Comparison of ENCODE assay signal across 8 cellular contexts in genomic region chr1:5993553-5994510, GRCh38. TPM values are rescaled to one million over a fixed set of nuclear protein-coding genes. Genes with fewer than 3 reads are reported as not detected.
DNase-seq lines count a peak whose midpoint lies in the region; ATAC-seq, FAIRE-seq and TF ChIP-seq lines count a peak whose summit lies in the region.

No MANE protein-coding gene starts in this region.

- TF ChIP-seq CTCF in BJ (IDR thresholded peaks at IDR 0.05; ENCODE audit: insufficient read depth, low read depth, low read length) (no peak), kidney (IDR thresholded peaks at IDR 0.05; ENCODE audit: borderline replicate concordance, extremely low read depth, insufficient read depth) (no peak), thoracic aorta (IDR thresholded peaks at IDR 0.05) (no peak)

- H3K4me3 ChIP-seq in BJ (ENCODE audit: low read depth, low read length) (peak overlapping the region; percentile 85), kidney (ENCODE audit: low read length in 2 of 2) (no peak overlapping the region), thoracic aorta (peak overlapping the region; percentile 99)

- H3K27ac Mint-ChIP-seq in activated naive CD8-positive, alpha-beta T cell treated with anti-CD3 and anti-CD28 coated beads for 36 hours: peak overlapping the region; percentile 92

- FAIRE-seq in kidney (lab: Jason Lieb, UNC): no peak

- POLR2A ChIA-PET in BJ (lab: Charles Lee): no interaction called here

- no peak overlapping the region for H3K27ac ChIP-seq in kidney (ENCODE audit: low read depth in 2 of 2, low read length in 2 of 2)
- H3K27ac ChIP-seq in thoracic aorta: no peak overlapping the region

- ATAC-seq in thoracic aorta (ENCODE audit: insufficient number of reproducible peaks, low FRiP score, low read depth) (no peak), HG02852 (IDR thresholded peaks at IDR 0.05; ENCODE audit: unreplicated experiment) (no peak)

- no peaks in the 10 kb centered on the region for H3K27me3 ChIP-seq in BJ (ENCODE audit: control insufficient read depth, insufficient read depth, low read length)
- no peaks in the 10 kb centered on the region for H3K27me3 ChIP-seq in thoracic aorta (replicated peaks; ENCODE audit: insufficient read depth)

- H3K4me1 ChIP-seq in kidney (ENCODE audit: control insufficient read depth in 1 of 2, insufficient read depth in 1 of 2, low read depth in 1 of 2, low read length in 2 of 2) (peaks cover 0 to 13% of the 10 kb centered on the region in 2 donors), thoracic aorta (ENCODE audit: control insufficient read depth in 1 of 2, low read depth in 2 of 2) (peaks cover 7 to 23% of the 10 kb centered on the region in 2 donors)

- no peak overlapping the region for H3K9ac ChIP-seq in kidney (ENCODE audit: low read length in 2 of 2)

- H3K9me3 Mint-ChIP-seq in activated naive CD8-positive, alpha-beta T cell treated with anti-CD3 and anti-CD28 coated beads for 36 hours: no peaks in the 10 kb centered on the region

- no peak for DNase-seq in BJ (ENCODE audit: low read depth)
- peak; percentile 8 for DNase-seq in KBM-7
- peak; percentile 45 for DNase-seq in activated naive CD8-positive, alpha-beta T cell treated with anti-CD3 and anti-CD28 coated beads for 36 hours
- peak; percentile 72 for DNase-seq in kidney
- DNase-seq in thoracic aorta (ENCODE audit: low spot score): no peak
- DNase-seq in dermis blood vessel endothelial cell: no peak
- no peak for DNase-seq in mucosa of gallbladder (ENCODE audit: low spot score)

- H3K4me3 Mint-ChIP-seq in activated naive CD8-positive, alpha-beta T cell treated with anti-CD3 and anti-CD28 coated beads for 36 hours: peak overlapping the region; percentile 99

- no peaks in the 10 kb centered on the region for H3K27me3 Mint-ChIP-seq in activated naive CD8-positive, alpha-beta T cell treated with anti-CD3 and anti-CD28 coated beads for 36 hours

- H3K9me3 ChIP-seq in kidney (ENCODE audit: control insufficient read depth in 1 of 2, low read length in 2 of 2): no peaks in the 10 kb centered on the region
- no peaks in the 10 kb centered on the region for H3K9me3 ChIP-seq in thoracic aorta

- H3K36me3 ChIP-seq in BJ (ENCODE audit: control insufficient read depth, insufficient read depth, low read length) (peaks cover 2% of the 10 kb centered on the region), kidney (ENCODE audit: control insufficient read depth in 1 of 2, insufficient read depth in 2 of 2, low read length in 2 of 2) (no peaks in the 10 kb centered on the region), thoracic aorta (no peaks in the 10 kb centered on the region)

- intact Hi-C loops in kidney (cut with DNase I): no loop called here

- CTCF ChIA-PET in BJ (lab: Yijun Ruan, JAX): interaction anchor here (1.1 to 1.3 kb wide), 2 partner anchors 10 to 17 kb away, joined by 4 to 5 read pairs; no protein-coding TSS in a partner anchor

- H3K4me1 Mint-ChIP-seq in activated naive CD8-positive, alpha-beta T cell treated with anti-CD3 and anti-CD28 coated beads for 36 hours: peaks cover 23% of the 10 kb centered on the region

- H3K36me3 Mint-ChIP-seq in activated naive CD8-positive, alpha-beta T cell treated with anti-CD3 and anti-CD28 coated beads for 36 hours: peaks cover 2% of the 10 kb centered on the region

- in situ Hi-C loops in KBM-7 (cut with MboI; ENCODE audit: low pct_unique_long_range_greater_than_20kb, low sequenced_read_pairs): no loop called here

RNA-seq across cellular contexts. Expression of gene NPHP4, which starts 1.6 kb away (rescaled TPM):
- polyA plus RNA-seq in BJ (2011; rRNA removed) (1.8 and 4.3 TPM in 2 replicates), kidney (ENCODE audit: insufficient read depth, low read depth, low replicate concordance) (2.9 TPM)
- polyA minus RNA-seq in BJ (2011; rRNA and poly(A)+ RNA removed): 5.1 and 5.5 TPM in 2 replicates
- total RNA-seq in activated naive CD8-positive, alpha-beta T cell treated with anti-CD3 and anti-CD28 coated beads for 36 hours: 10 to 100 TPM; 11.4 to 12.6 TPM
- total RNA-seq in kidney (16.1 TPM), thoracic aorta (10 to 100 TPM; 11.4 to 15.1 TPM), dermis blood vessel endothelial cell (5.1 and 5.8 TPM in 2 replicates), mucosa of gallbladder (20.6 TPM)

RNA-seq across cellular contexts. Expression of gene KCNAB2, which starts 51.9 kb away (rescaled TPM):
- 6.7 and 10.3 TPM in 2 replicates for polyA plus RNA-seq in BJ (2011; rRNA removed)
- 3.8 and 4.5 TPM in 2 replicates for polyA minus RNA-seq in BJ (2011; rRNA and poly(A)+ RNA removed)
- total RNA-seq in activated naive CD8-positive, alpha-beta T cell treated with anti-CD3 and anti-CD28 coated beads for 36 hours: 100 to 1,000 TPM; 209 to 218 TPM
- 28.1 TPM for total RNA-seq in kidney
- 19.6 TPM for polyA plus RNA-seq in kidney (ENCODE audit: insufficient read depth, low read depth, low replicate concordance)
- 10 to 100 TPM; 14.0 to 36.1 TPM for total RNA-seq in thoracic aorta
- total RNA-seq in dermis blood vessel endothelial cell: 2.5 and 2.9 TPM in 2 replicates
- 16.1 TPM for total RNA-seq in mucosa of gallbladder

Comparison
In these comparisons a context has a peak if more than half of its experiments do, and no peak if none do; other contexts are left out.
1. DNase-seq: peak in KBM-7 (single experiment), activated naive CD8-positive, alpha-beta T cell treated with anti-CD3 and anti-CD28 coated beads for 36 hours (single experiment) and kidney (single experiment); none in BJ (single experiment), thoracic aorta (single experiment), dermis blood vessel endothelial cell (single experiment) and mucosa of gallbladder (single experiment).
2. H3K4me3 ChIP-seq: peak in BJ (single experiment) and thoracic aorta (single experiment); none in kidney (0 of 2).